In the genomic region with DNA sequence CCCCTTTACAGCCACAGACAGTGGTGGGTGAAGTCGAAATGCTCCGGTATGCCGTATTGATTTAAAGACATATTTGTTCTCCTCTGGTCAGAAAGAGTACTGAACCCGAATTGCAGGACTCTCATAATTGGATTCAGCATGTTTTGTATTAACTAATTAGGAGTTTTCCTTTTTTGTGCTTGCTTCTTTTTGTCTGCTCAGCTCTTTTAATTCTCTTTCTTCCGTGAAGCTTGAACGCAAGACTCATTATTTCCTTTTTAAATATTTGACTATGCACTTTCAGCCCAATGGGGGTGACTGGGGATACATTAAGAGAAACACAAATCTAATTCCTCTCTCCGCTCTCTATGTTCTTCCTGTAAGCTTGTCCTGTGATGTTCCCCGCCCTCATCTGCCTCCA, we compare ENCODE assay signal across 32 cellular contexts.
"Had no signal": no experiment of that assay in that cellular context is flagged by ENCODE, and none has a peak within 500 bp of the region (broad histone marks: within the 10 kb centered on the region; RNA-seq: fewer than 3 reads in every experiment).

No MANE protein-coding gene starts in this region.

- FAIRE-seq: TTC549 had no signal

- H3K9me3 Mint-ChIP-seq: activated naive CD8-positive, alpha-beta T cell treated with anti-CD3 and anti-CD28 coated beads for 36 hours had no signal

- H3K27ac ChIP-seq: brain microvascular endothelial cell, SJSA1 had no signal

- H3K4me3 ChIP-seq: MG63, SJSA1 had no signal

- H3K27me3 ChIP-seq: brain microvascular endothelial cell, SJSA1 had no signal

- H3K27ac Mint-ChIP-seq: activated CD4-positive, alpha-beta memory T cell treated with anti-CD3 and anti-CD28 coated beads, Interleukin-2, amount 10 ng/mL, durations not matched to agents 7 days and 5 days; activated CD8-positive, alpha-beta memory T cell treated with anti-CD3 and anti-CD28 coated beads, Interleukin-2, amount 10 ng/mL, durations not matched to agents 7 days and 5 days; activated naive CD8-positive, alpha-beta T cell treated with anti-CD3 and anti-CD28 coated beads for 36 hours; T-helper 1 cell treated with Interleukin-12 subunit alpha and Interleukin-12 subunit beta and Interleukin-4 antibody, amounts not matched to agents 30 μg/mL and 1 μg/mL, for 36 hours; T-helper 2 cell treated with Interferon-gamma antibody and Interleukin-4, amounts not matched to agents 5 μg/mL and 100 μg/mL, for 36 hours; WTC11 had no signal

- H3K4me3 Mint-ChIP-seq: activated CD4-positive, alpha-beta memory T cell treated with anti-CD3 and anti-CD28 coated beads, Interleukin-2, amount 10 ng/mL, durations not matched to agents 7 days and 5 days; activated CD8-positive, alpha-beta memory T cell treated with anti-CD3 and anti-CD28 coated beads, Interleukin-2, amount 10 ng/mL, durations not matched to agents 7 days and 5 days; activated naive CD8-positive, alpha-beta T cell treated with anti-CD3 and anti-CD28 coated beads for 36 hours; T-helper 1 cell treated with Interleukin-12 subunit alpha and Interleukin-12 subunit beta and Interleukin-4 antibody, amounts not matched to agents 30 μg/mL and 1 μg/mL, for 36 hours; T-helper 2 cell treated with Interferon-gamma antibody and Interleukin-4, amounts not matched to agents 5 μg/mL and 100 μg/mL, for 36 hours; WTC11 had no signal

- H3K9me3 ChIP-seq: SK-N-SH had no signal

- H3K4me1 Mint-ChIP-seq: activated CD4-positive, alpha-beta memory T cell treated with anti-CD3 and anti-CD28 coated beads, Interleukin-2, amount 10 ng/mL, durations not matched to agents 7 days and 5 days; activated CD8-positive, alpha-beta memory T cell treated with anti-CD3 and anti-CD28 coated beads, Interleukin-2, amount 10 ng/mL, durations not matched to agents 7 days and 5 days; activated naive CD8-positive, alpha-beta T cell treated with anti-CD3 and anti-CD28 coated beads for 36 hours had no signal

- H3K27me3 Mint-ChIP-seq: activated CD4-positive, alpha-beta memory T cell treated with anti-CD3 and anti-CD28 coated beads, Interleukin-2, amount 10 ng/mL, durations not matched to agents 7 days and 5 days; activated CD8-positive, alpha-beta memory T cell treated with anti-CD3 and anti-CD28 coated beads, Interleukin-2, amount 10 ng/mL, durations not matched to agents 7 days and 5 days; activated naive CD8-positive, alpha-beta T cell treated with anti-CD3 and anti-CD28 coated beads for 36 hours had no signal

- H3K36me3 Mint-ChIP-seq: activated CD8-positive, alpha-beta memory T cell treated with anti-CD3 and anti-CD28 coated beads, Interleukin-2, amount 10 ng/mL, durations not matched to agents 7 days and 5 days; activated naive CD8-positive, alpha-beta T cell treated with anti-CD3 and anti-CD28 coated beads for 36 hours had no signal

- H3K36me3 ChIP-seq: brain microvascular endothelial cell, MG63, SJSA1 had no signal

- DNase-seq: activated CD4-positive, alpha-beta memory T cell treated with anti-CD3 and anti-CD28 coated beads, Interleukin-2, amount 10 ng/mL, durations not matched to agents 7 days and 5 days; activated CD4-positive, alpha-beta T cell treated with anti-CD3 and anti-CD28 coated beads for 4 hours; activated CD8-positive, alpha-beta memory T cell treated with anti-CD3 and anti-CD28 coated beads for 24 hours; activated CD8-positive, alpha-beta memory T cell treated with anti-CD3 and anti-CD28 coated beads, Interleukin-2, amount 10 ng/mL, durations not matched to agents 7 days and 5 days; activated CD8-positive, alpha-beta memory T cell treated with anti-CD3 and anti-CD28 coated beads, Interleukin-2, amount 50 U/mL, for 48 hours; activated effector memory CD4-positive, alpha-beta T cell treated with anti-CD3 and anti-CD28 coated beads, Interleukin-2, amount 50 U/mL, for 16 hours; activated naive CD4-positive, alpha-beta T cell; activated naive CD4-positive, alpha-beta T cell treated with anti-CD3 and anti-CD28 coated beads, Interleukin-2, amount 50 U/mL, for 16 hours; activated naive CD8-positive, alpha-beta T cell treated with anti-CD3 and anti-CD28 coated beads for 36 hours; activated T-cell treated with anti-CD3 and anti-CD28 coated beads, Interleukin-2, amount 50 U/mL, for 48 hours; amniotic stem cell; aorta; brain microvascular endothelial cell; central memory CD4-positive, alpha-beta T cell; Kasumi-1; KG1; MG63; NCI-H1048; NCI-H1105 treated with DMSO at 0.1 percent for 48 hours; NCI-H1436; NCI-H1694; NCI-H1930; NCI-H2081 treated with DMSO at 0.1 percent for 48 hours; NCI-H510A; NCI-H526; SHP77 treated with DMSO at 0.1 percent for 48 hours; SK-N-SH had no signal

- H3K4me1 ChIP-seq: SJSA1 had no signal
